32 cellular contexts compared by ENCODE assay signal in the genomic region with DNA sequence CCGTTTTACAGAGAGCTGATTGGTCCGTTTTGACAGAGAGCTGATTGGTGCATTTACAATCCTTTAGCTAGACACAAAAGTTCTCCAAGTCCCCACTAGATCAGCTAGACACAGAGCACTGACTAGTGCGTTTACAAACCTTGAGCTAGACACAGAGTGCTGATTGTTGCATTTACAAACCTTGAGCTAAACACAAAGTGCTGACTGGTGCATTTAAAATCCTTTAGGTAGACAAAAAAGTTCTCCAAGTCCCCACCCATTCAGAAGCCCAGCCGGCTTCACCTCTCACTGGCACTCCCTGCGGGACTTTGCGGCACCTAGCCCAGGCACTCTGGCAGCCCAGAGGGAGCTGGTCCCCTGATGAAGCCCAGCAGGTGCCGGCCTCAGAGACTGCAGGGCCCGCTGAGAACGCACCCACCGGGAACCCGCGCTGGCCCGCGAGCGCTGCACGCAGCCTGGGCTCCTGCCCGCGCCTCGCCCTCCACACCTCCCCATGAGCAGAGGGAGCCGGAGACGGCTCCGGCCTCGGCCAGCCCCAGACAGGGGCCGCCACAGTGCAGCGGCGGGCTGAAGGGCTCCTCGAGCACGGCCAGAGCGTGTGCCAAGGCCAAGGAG.
"Had no signal": no experiment of that assay in that cellular context is flagged by ENCODE, and none has a peak within 500 bp of the region (broad histone marks: within the 10 kb centered on the region; RNA-seq: fewer than 3 reads in every experiment).

No MANE protein-coding gene starts in this region.

- H3K36me3 ChIP-seq: adrenal gland, esophagus muscularis mucosa, gastrocnemius medialis, heart left ventricle had no signal

- FAIRE-seq: colon had no signal

- H3K27ac ChIP-seq: adrenal gland, body of pancreas, esophagus muscularis mucosa, foreskin keratinocyte, gastrocnemius medialis, heart left ventricle had no signal

- H3K9me3 ChIP-seq: adrenal gland, body of pancreas, esophagus muscularis mucosa, gastrocnemius medialis had no signal

- H3K4me3 ChIP-seq: adrenal gland, body of pancreas, esophagus muscularis mucosa, gastrocnemius medialis, heart left ventricle had no signal

- H3K27me3 ChIP-seq: adrenal gland, body of pancreas, esophagus muscularis mucosa, foreskin keratinocyte, gastrocnemius medialis, heart left ventricle had no signal

- ATAC-seq: activated CD8-positive, alpha-beta T cell treated with anti-CD3 and anti-CD28 coated beads for 36 hours; activated naive CD8-positive, alpha-beta T cell treated with anti-CD3 and anti-CD28 coated beads, Interleukin-2, amount 50 U/mL, for 24 hours; activated T-cell treated with anti-CD3 and anti-CD28 coated beads, Interleukin-2, amount 50 U/mL, for 4 hours; activated T-helper 17 cell treated with anti-CD3 and anti-CD28 coated beads, Interleukin-2, amount 50 U/mL, for 72 hours; body of pancreas; effector memory CD8-positive, alpha-beta T cell; foreskin keratinocyte; gastrocnemius medialis; heart left ventricle; T-helper 17 cell had no signal

- H3K4me1 ChIP-seq: adrenal gland, body of pancreas, esophagus muscularis mucosa, foreskin keratinocyte, gastrocnemius medialis, heart left ventricle had no signal

- DNase-seq: activated CD4-positive, alpha-beta T cell treated with anti-CD3 and anti-CD28 coated beads for 4 hours; activated CD4-positive, alpha-beta T cell treated with anti-CD3 and anti-CD28 coated beads, Interleukin-2, amount 50 U/mL, for 1 hour; activated CD4-positive, alpha-beta T cell treated with anti-CD3 and anti-CD28 coated beads, Interleukin-2, amount 50 U/mL, for 48 hours; activated CD4-positive, CD25-positive, alpha-beta regulatory T cell; activated CD4-positive, CD25-positive, alpha-beta regulatory T cell treated with anti-CD3 and anti-CD28 coated beads, Interleukin-2, amount 50 U/mL, for 72 hours; activated CD8-positive, alpha-beta memory T cell treated with anti-CD3 and anti-CD28 coated beads for 24 hours; activated CD8-positive, alpha-beta T cell treated with anti-CD3 and anti-CD28 coated beads for 36 hours; activated effector memory CD4-positive, alpha-beta T cell treated with anti-CD3 and anti-CD28 coated beads, Interleukin-2, amount 50 U/mL, for 16 hours; activated naive CD4-positive, alpha-beta T cell treated with anti-CD3 and anti-CD28 coated beads, Interleukin-2, amount 50 U/mL, for 16 hours; activated naive CD4-positive, alpha-beta T cell treated with Interleukin-2 at 50 U/mL for 16 hours; activated naive CD8-positive, alpha-beta T cell treated with anti-CD3 and anti-CD28 coated beads for 36 hours; activated naive CD8-positive, alpha-beta T cell treated with anti-CD3 and anti-CD28 coated beads, Interleukin-2, amount 50 U/mL, for 24 hours; activated T-cell treated with anti-CD3 and anti-CD28 coated beads, Interleukin-2, amount 50 U/mL, for 4 hours; adrenal gland; amygdala; aorta; body of pancreas; caudate nucleus; cortex of kidney; dermis blood vessel endothelial cell; effector CD4-positive, alpha-beta T cell; effector memory CD8-positive, alpha-beta T cell; erythroblast; foreskin keratinocyte; gastrocnemius medialis; glutamatergic neuron; heart left ventricle; T-helper 1 cell; T-helper 17 cell had no signal
